In the genomic region with DNA sequence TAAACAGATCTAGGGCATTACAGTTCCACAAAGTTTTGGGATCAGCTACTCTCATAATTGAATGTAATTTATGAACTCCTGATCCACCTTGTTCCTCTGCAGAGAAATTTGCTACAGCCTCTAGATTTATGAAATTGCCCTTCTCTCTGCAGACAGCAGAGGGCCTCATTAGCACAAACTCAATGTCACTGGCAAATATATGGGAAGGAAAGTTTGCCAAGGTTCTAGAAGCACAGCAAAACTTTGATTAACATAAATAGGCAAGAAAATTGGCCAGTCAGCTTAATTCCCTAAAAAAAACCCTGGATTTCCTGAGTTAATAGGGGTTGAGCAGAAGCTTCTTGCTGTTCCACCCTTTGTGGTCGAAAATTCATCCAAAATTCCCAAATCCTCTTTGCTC, we compare ENCODE assay signal across 9 cellular contexts. TPM values are rescaled to one million over a fixed set of nuclear protein-coding genes. Genes with fewer than 3 reads are reported as not detected.
DNase-seq lines count a peak whose midpoint lies in the region; ATAC-seq and TF ChIP-seq lines count a peak whose summit lies in the region.
"Had no signal": no experiment of that assay in that cellular context is flagged by ENCODE, and none has a peak within 500 bp of the region (broad histone marks: within the 10 kb centered on the region; RNA-seq: fewer than 3 reads in every experiment).

No MANE protein-coding gene starts in this region.

- H3F3A ChIP-seq in neural cell (ENCODE audit: insufficient read depth, low read length, poor library complexity, severe bottlenecking): no peaks in the 10 kb centered on the region

- H3K4me1 Mint-ChIP-seq in endothelial cell (ENCODE audit: unreplicated experiment): peaks cover 18% of the 10 kb centered on the region

- no peak overlapping the region for H3K27ac ChIP-seq in neural cell (ENCODE audit: low read length)
- H3K27ac ChIP-seq: SJCRH30 had no signal

- no peak overlapping the region for H3K27ac Mint-ChIP-seq in endothelial cell (ENCODE audit: unreplicated experiment)

- no peaks in the 10 kb centered on the region for H3K79me2 ChIP-seq in neural cell (replicated peaks; ENCODE audit: insufficient read depth, low read length)

- in situ Hi-C loops in HAP-1 (cut with MboI; ENCODE audit: low sequenced_read_pairs): loop anchor here (5.0 to 25.0 kb wide), 3 partner anchors 118 to 403 kb away; partner anchors contain the start of genes NCBP2L and TSC22D3

- no peak overlapping the region for H3K4me3 Mint-ChIP-seq in endothelial cell (ENCODE audit: unreplicated experiment)

- no peaks in the 10 kb centered on the region for H3K9me3 Mint-ChIP-seq in endothelial cell (ENCODE audit: unreplicated experiment)

- no peaks in the 10 kb centered on the region for H4K20me1 ChIP-seq in neural cell (ENCODE audit: insufficient read depth)

- no peak for ATAC-seq in HG02588 (IDR thresholded peaks at IDR 0.05; ENCODE audit: unreplicated experiment)

- H3K4me3 ChIP-seq in HAP-1: no peak overlapping the region
- no peak overlapping the region for H3K4me3 ChIP-seq in neural cell (ENCODE audit: low read length)
- H3K4me3 ChIP-seq: SJCRH30 had no signal

- H3K27me3 Mint-ChIP-seq in endothelial cell (ENCODE audit: unreplicated experiment): peaks cover 3% of the 10 kb centered on the region

- peak; percentile 38 for TF ChIP-seq CTCF in endothelial cell (IDR thresholded peaks at IDR 0.05; ENCODE audit: unreplicated experiment)
- TF ChIP-seq CTCF in neural cell (IDR thresholded peaks at IDR 0.05; ENCODE audit: poor library complexity, severe bottlenecking): peak; percentile 71

- no peak overlapping the region for H2AFZ ChIP-seq in neural cell (ENCODE audit: low read depth, low read length)

- no peaks in the 10 kb centered on the region for H3K27me3 ChIP-seq in HAP-1 (ENCODE audit: low read depth)
- no peaks in the 10 kb centered on the region for H3K27me3 ChIP-seq in neural cell (ENCODE audit: insufficient read depth, low read depth, low read length)
- H3K27me3 ChIP-seq: SJCRH30 had no signal

- H3K36me3 Mint-ChIP-seq in endothelial cell (ENCODE audit: low read depth, unreplicated experiment): no peaks in the 10 kb centered on the region

- peak; percentile 73 for TF ChIP-seq RAD21 in neural cell (conservative IDR thresholded peaks at IDR 0.05)

- DNase-seq in DMS53 (lab: John Stamatoyannopoulos, UW) (peak; percentile 67), HAP-1 (ENCODE audit: low spot score in 2 of 2) (peak; percentile 41 to 72), OCI-M1 (lab: John Stamatoyannopoulos, UW) (peak; percentile 60), endothelial cell (ENCODE audit: low spot score) (peak; percentile 12), SHP77 treated with DMSO at 0.1 percent for 48 hours (lab: John Stamatoyannopoulos, UW) (no peak), GOT3 (lab: John Stamatoyannopoulos, UW) (no peak)

- no peak overlapping the region for H3K9ac ChIP-seq in neural cell (ENCODE audit: low read length)

- no peaks in the 10 kb centered on the region for H3K9me2 ChIP-seq in neural cell (ENCODE audit: insufficient read depth, low read length)

- H3K9me3 ChIP-seq in HAP-1 (no peaks in the 10 kb centered on the region), neural cell (ENCODE audit: low read length) (no peaks in the 10 kb centered on the region)
- H3K9me3 ChIP-seq: SJCRH30 had no signal

- peaks cover 16% of the 10 kb centered on the region for H3K4me1 ChIP-seq in HAP-1
- H3K4me1 ChIP-seq: SJCRH30 had no signal

- TF ChIP-seq EP300 in neural cell (conservative IDR thresholded peaks at IDR 0.05; ENCODE audit: poor library complexity, severe bottlenecking): no peak

- 0 out of 2 replicates have a peak, but pooled peaks cover 5% of the 10 kb centered on the region for H3K36me3 ChIP-seq in HAP-1 (replicated peaks)
- H3K36me3 ChIP-seq in neural cell (ENCODE audit: insufficient read depth, low read length): no peaks in the 10 kb centered on the region
- H3K36me3 ChIP-seq: SJCRH30 had no signal

- H3K4me2 ChIP-seq in neural cell (ENCODE audit: low read length): no peak overlapping the region

TF ChIP-seq in neural cell, 6 proteins besides CTCF, POLR2A, EP300 and RAD21:
- TF ChIP-seq SMC3 (conservative IDR thresholded peaks at IDR 0.05; ENCODE audit: poor library complexity) (peak; percentile 82), POLR2AphosphoS5 (IDR thresholded peaks at IDR 0.05) (no peak)

RNA-seq across cellular contexts. Expression of gene PRPS1, which starts 31.5 kb away (rescaled TPM):
- 41.0 TPM for total RNA-seq in endothelial cell (ENCODE audit: unreplicated experiment)
- polyA plus RNA-seq in neural cell: 60.8 and 65.2 TPM in 2 replicates
- 37.0 and 38.2 TPM in 2 replicates for polyA minus RNA-seq in neural cell

Comparison
In these comparisons a context has a peak if more than half of its experiments do, and no peak if none do; other contexts are left out.
1. DNase-seq: peak in DMS53 (single experiment), HAP-1 (2 of 2), OCI-M1 (single experiment) and endothelial cell (single experiment); none in SHP77 treated with DMSO at 0.1 percent for 48 hours (single experiment) and GOT3 (single experiment).